ENCODE assay signal across 1 cellular context in the genomic region with DNA sequence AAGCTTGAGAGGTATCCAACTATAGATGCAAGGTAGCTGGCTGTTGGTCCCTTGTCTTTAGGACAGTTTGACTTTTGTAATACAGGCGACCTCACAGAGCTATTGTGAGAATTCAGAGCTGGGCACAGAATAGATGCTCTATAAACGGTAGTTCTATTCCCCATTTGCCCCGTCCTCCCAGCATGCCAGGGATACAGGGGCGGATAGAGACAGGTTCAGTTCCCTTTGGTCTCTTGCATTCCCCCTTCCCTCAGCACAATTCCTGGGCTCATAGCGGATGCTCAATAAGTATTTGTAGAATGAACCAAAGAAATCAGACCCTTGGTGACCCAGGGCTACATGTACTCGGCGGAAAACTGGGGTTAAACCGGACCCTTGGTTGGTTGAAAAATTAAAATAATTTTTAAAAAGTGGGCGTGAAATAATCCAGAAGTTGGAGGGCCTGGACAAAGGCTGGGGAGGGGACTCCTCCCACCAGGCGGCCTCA.
TF ChIP-seq lines count a peak whose summit lies in the region.

No MANE protein-coding gene starts in this region.

TF ChIP-seq in K562, 482 proteins besides CTCF, POLR2A, EP300 and RAD21 (continued from another document):
- TF ChIP-seq, protein P1, sequence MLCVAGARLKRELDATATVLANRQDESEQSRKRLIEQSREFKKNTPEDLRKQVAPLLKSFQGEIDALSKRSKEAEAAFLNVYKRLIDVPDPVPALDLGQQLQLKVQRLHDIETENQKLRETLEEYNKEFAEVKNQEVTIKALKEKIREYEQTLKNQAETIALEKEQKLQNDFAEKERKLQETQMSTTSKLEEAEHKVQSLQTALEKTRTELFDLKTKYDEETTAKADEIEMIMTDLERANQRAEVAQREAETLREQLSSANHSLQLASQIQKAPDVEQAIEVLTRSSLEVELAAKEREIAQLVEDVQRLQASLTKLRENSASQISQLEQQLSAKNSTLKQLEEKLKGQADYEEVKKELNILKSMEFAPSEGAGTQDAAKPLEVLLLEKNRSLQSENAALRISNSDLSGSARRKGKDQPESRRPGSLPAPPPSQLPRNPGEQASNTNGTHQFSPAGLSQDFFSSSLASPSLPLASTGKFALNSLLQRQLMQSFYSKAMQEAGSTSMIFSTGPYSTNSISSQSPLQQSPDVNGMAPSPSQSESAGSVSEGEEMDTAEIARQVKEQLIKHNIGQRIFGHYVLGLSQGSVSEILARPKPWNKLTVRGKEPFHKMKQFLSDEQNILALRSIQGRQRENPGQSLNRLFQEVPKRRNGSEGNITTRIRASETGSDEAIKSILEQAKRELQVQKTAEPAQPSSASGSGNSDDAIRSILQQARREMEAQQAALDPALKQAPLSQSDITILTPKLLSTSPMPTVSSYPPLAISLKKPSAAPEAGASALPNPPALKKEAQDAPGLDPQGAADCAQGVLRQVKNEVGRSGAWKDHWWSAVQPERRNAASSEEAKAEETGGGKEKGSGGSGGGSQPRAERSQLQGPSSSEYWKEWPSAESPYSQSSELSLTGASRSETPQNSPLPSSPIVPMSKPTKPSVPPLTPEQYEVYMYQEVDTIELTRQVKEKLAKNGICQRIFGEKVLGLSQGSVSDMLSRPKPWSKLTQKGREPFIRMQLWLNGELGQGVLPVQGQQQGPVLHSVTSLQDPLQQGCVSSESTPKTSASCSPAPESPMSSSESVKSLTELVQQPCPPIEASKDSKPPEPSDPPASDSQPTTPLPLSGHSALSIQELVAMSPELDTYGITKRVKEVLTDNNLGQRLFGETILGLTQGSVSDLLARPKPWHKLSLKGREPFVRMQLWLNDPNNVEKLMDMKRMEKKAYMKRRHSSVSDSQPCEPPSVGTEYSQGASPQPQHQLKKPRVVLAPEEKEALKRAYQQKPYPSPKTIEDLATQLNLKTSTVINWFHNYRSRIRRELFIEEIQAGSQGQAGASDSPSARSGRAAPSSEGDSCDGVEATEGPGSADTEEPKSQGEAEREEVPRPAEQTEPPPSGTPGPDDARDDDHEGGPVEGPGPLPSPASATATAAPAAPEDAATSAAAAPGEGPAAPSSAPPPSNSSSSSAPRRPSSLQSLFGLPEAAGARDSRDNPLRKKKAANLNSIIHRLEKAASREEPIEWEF (CRISPR knock-in tag; IDR thresholded peaks at IDR 0.05), result no peak
- TF ChIP-seq SREBF2 (CRISPR knock-in tag; IDR thresholded peaks at IDR 0.05) (no peak), TAF15 (IDR thresholded peaks at IDR 0.05; ENCODE audit: low read depth, low read length) (no peak), TAF7 (tag; IDR thresholded peaks at IDR 0.05) (0 out of 2 replicates have a peak, but pooled peaks have one; percentile 45), PURB (CRISPR knock-in tag; IDR thresholded peaks at IDR 0.05; ENCODE audit: low read depth) (no peak), GTF2E2 (tag; IDR thresholded peaks at IDR 0.05) (0 out of 2 replicates have a peak, but pooled peaks have one; percentile 47), CBX5 (IDR thresholded peaks at IDR 0.05; ENCODE audit: borderline replicate concordance, low read depth) (no peak), DIDO1 (tag; IDR thresholded peaks at IDR 0.05; ENCODE audit: low read depth) (no peak), MTA1 (IDR thresholded peaks at IDR 0.05; ENCODE audit: borderline replicate concordance) (no peak), MXI1 (IDR thresholded peaks at IDR 0.05; ENCODE audit: low read depth, low read length) (no peak), SAP30 (IDR thresholded peaks at IDR 0.05; ENCODE audit: borderline replicate concordance, insufficient read depth, low read depth, low read length, poor library complexity, severe bottlenecking) (no peak), PHB (CRISPR knock-in tag; IDR thresholded peaks at IDR 0.05) (no peak), NELFE (IDR thresholded peaks at IDR 0.05; ENCODE audit: insufficient read depth, insufficient read length) (no peak)
- TF ChIP-seq, protein P2, sequence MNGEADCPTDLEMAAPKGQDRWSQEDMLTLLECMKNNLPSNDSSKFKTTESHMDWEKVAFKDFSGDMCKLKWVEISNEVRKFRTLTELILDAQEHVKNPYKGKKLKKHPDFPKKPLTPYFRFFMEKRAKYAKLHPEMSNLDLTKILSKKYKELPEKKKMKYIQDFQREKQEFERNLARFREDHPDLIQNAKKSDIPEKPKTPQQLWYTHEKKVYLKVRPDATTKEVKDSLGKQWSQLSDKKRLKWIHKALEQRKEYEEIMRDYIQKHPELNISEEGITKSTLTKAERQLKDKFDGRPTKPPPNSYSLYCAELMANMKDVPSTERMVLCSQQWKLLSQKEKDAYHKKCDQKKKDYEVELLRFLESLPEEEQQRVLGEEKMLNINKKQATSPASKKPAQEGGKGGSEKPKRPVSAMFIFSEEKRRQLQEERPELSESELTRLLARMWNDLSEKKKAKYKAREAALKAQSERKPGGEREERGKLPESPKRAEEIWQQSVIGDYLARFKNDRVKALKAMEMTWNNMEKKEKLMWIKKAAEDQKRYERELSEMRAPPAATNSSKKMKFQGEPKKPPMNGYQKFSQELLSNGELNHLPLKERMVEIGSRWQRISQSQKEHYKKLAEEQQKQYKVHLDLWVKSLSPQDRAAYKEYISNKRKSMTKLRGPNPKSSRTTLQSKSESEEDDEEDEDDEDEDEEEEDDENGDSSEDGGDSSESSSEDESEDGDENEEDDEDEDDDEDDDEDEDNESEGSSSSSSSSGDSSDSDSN (IDR thresholded peaks at IDR 0.05; ENCODE audit: borderline replicate concordance in 1 of 2, low read depth in 2 of 2, low read length in 2 of 2), result no peak
- TF ChIP-seq, protein P3, sequence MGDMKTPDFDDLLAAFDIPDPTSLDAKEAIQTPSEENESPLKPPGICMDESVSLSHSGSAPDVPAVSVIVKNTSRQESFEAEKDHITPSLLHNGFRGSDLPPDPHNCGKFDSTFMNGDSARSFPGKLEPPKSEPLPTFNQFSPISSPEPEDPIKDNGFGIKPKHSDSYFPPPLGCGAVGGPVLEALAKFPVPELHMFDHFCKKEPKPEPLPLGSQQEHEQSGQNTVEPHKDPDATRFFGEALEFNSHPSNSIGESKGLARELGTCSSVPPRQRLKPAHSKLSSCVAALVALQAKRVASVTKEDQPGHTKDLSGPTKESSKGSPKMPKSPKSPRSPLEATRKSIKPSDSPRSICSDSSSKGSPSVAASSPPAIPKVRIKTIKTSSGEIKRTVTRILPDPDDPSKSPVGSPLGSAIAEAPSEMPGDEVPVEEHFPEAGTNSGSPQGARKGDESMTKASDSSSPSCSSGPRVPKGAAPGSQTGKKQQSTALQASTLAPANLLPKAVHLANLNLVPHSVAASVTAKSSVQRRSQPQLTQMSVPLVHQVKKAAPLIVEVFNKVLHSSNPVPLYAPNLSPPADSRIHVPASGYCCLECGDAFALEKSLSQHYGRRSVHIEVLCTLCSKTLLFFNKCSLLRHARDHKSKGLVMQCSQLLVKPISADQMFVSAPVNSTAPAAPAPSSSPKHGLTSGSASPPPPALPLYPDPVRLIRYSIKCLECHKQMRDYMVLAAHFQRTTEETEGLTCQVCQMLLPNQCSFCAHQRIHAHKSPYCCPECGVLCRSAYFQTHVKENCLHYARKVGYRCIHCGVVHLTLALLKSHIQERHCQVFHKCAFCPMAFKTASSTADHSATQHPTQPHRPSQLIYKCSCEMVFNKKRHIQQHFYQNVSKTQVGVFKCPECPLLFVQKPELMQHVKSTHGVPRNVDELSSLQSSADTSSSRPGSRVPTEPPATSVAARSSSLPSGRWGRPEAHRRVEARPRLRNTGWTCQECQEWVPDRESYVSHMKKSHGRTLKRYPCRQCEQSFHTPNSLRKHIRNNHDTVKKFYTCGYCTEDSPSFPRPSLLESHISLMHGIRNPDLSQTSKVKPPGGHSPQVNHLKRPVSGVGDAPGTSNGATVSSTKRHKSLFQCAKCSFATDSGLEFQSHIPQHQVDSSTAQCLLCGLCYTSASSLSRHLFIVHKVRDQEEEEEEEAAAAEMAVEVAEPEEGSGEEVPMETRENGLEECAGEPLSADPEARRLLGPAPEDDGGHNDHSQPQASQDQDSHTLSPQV (IDR thresholded peaks at IDR 0.05), result 0 out of 2 replicates have a peak, but pooled peaks have one; percentile 18
- TF ChIP-seq, protein P4, sequence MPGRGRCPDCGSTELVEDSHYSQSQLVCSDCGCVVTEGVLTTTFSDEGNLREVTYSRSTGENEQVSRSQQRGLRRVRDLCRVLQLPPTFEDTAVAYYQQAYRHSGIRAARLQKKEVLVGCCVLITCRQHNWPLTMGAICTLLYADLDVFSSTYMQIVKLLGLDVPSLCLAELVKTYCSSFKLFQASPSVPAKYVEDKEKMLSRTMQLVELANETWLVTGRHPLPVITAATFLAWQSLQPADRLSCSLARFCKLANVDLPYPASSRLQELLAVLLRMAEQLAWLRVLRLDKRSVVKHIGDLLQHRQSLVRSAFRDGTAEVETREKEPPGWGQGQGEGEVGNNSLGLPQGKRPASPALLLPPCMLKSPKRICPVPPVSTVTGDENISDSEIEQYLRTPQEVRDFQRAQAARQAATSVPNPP (IDR thresholded peaks at IDR 0.05; ENCODE audit: borderline replicate concordance, insufficient read depth, insufficient read length), result no peak
- TF ChIP-seq, protein P5, sequence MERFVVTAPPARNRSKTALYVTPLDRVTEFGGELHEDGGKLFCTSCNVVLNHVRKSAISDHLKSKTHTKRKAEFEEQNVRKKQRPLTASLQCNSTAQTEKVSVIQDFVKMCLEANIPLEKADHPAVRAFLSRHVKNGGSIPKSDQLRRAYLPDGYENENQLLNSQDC (CRISPR knock-in tag; IDR thresholded peaks at IDR 0.05), result no peak
- TF ChIP-seq, protein P6, sequence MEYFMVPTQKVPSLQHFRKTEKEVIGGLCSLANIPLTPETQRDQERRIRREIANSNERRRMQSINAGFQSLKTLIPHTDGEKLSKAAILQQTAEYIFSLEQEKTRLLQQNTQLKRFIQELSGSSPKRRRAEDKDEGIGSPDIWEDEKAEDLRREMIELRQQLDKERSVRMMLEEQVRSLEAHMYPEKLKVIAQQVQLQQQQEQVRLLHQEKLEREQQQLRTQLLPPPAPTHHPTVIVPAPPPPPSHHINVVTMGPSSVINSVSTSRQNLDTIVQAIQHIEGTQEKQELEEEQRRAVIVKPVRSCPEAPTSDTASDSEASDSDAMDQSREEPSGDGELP (CRISPR knock-in tag; IDR thresholded peaks at IDR 0.05; ENCODE audit: borderline replicate concordance), result no peak
